ENCODE assay signal across 2 cellular contexts in genomic region chr5:107705390-107706014, GRCh38.
TF ChIP-seq lines count a peak whose summit lies in the region.

No MANE protein-coding gene starts in this region.

TF ChIP-seq in IMR-90, 13 proteins besides CTCF, POLR2A, EP300 and RAD21 (continued from another document):
- TF ChIP-seq ELK1 (IDR thresholded peaks at IDR 0.05; ENCODE audit: borderline replicate concordance, low read depth, low read length): no peak
- TF ChIP-seq CHD1 (IDR thresholded peaks at IDR 0.05; ENCODE audit: low read depth, low read length): no peak
- no peak for TF ChIP-seq USF2 (IDR thresholded peaks at IDR 0.05; ENCODE audit: low read depth, low read length)
- TF ChIP-seq MAZ (IDR thresholded peaks at IDR 0.05; ENCODE audit: borderline replicate concordance, low read depth, low read length): no peak
- peak; percentile 54; the same call in 1 of the 2 replicates for TF ChIP-seq FOS (IDR thresholded peaks at IDR 0.05; ENCODE audit: low read depth, low read length)
- no peak for TF ChIP-seq CEBPB (IDR thresholded peaks at IDR 0.05; ENCODE audit: low read depth, low read length)
- 0 out of 2 replicates have a peak, but pooled peaks have one; percentile 10 for TF ChIP-seq BHLHE40 (IDR thresholded peaks at IDR 0.05; ENCODE audit: low read depth, low read length)

TF ChIP-seq in neural cell, 6 proteins besides CTCF, POLR2A, EP300 and RAD21 (continued from another document):
- no peak for TF ChIP-seq TAF1 (IDR thresholded peaks at IDR 0.05; ENCODE audit: low read depth)
- TF ChIP-seq EZH2 (IDR thresholded peaks at IDR 0.05; ENCODE audit: borderline replicate concordance, insufficient read depth, low read length, poor library complexity, severe bottlenecking): no peak
- TF ChIP-seq MXI1 (conservative IDR thresholded peaks at IDR 0.05; ENCODE audit: poor library complexity, severe bottlenecking): no peak
